In the genomic region with DNA sequence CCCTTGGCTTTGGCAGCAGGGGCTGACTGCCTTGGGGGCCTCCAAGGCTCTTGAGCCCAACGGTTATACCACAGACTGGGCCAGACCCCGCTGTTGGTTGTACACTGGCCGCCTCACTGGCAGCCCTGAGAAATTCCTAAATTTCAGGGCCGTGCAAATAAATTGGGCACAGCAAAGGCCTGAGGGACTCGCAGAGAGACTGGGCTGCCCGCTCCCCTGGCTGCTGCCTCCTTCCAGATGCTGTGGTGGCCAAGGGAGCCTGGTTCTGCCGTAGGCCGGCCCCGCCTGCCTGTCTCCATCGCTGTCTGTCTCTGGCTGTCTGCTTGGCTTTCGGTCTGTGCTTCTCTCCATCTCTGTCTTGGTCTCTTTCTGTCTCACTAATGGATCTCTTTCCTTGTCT, we compare ENCODE assay signal across 18 cellular contexts.
"Had no signal": no experiment of that assay in that cellular context is flagged by ENCODE, and none has a peak within 500 bp of the region (broad histone marks: within the 10 kb centered on the region; RNA-seq: fewer than 3 reads in every experiment).

No MANE protein-coding gene starts in this region.

- H3K9me3 ChIP-seq: esophagus muscularis mucosa, mucosa of descending colon, pancreas had no signal

- H3K36me3 ChIP-seq: esophagus muscularis mucosa, pancreas had no signal

- H3K4me3 ChIP-seq: esophagus muscularis mucosa, mucosa of descending colon, pancreas had no signal

- H3K4me1 ChIP-seq: pancreas had no signal

- FAIRE-seq: colon, kidney, pancreas had no signal

- ATAC-seq: effector memory CD8-positive, alpha-beta T cell; mucosa of descending colon; pancreas; stimulated activated naive CD8-positive, alpha-beta T cell treated with anti-CD3 and anti-CD28 coated beads, Interleukin-15, amount 100 ng/mL, for 72 hours had no signal

- DNase-seq: effector memory CD8-positive, alpha-beta T cell; foreskin fibroblast; immature natural killer cell; kidney; left cardiac atrium; natural killer cell; occipital lobe; pancreas; stimulated activated CD4-positive, alpha-beta T cell treated with anti-CD3 and anti-CD28 coated beads, Interleukin-2, amount 100 ng/mL, for 24 hours; stimulated activated CD4-positive, alpha-beta T cell treated with anti-CD3 and anti-CD28 coated beads, Interleukin-4, amount 100 ng/mL, for 4 hours; stimulated activated naive B cell treated with anti-CD40 and anti-IgM and Interleukin-4, amounts not matched to agents 10 μg/mL and 1 μg/mL and 100 μg/mL, for 72 hours; stimulated activated naive CD8-positive, alpha-beta T cell treated with anti-CD3 and anti-CD28 coated beads, Interleukin-15, amount 100 ng/mL, for 72 hours; substantia nigra; trophoblast cell had no signal

- H3K27me3 ChIP-seq: pancreas had no signal

- H3K27ac ChIP-seq: epithelial cell of prostate, esophagus muscularis mucosa, pancreas had no signal
